Comparison of ENCODE assay signal across 1 cellular context in genomic region chr6:14640631-14641030, GRCh38.
A peak's percentile ranks its signal among the peaks of the same experiment; 100 is the strongest.
TF ChIP-seq lines count a peak whose summit lies in the region.

No MANE protein-coding gene starts in this region.

TF ChIP-seq in H1, 55 proteins besides CTCF, POLR2A, EP300 and RAD21:
- TF ChIP-seq YY1 (IDR thresholded peaks at IDR 0.05; ENCODE audit: low read depth, low read length) (0 out of 2 replicates have a peak, but pooled peaks have one; percentile 4), ASH2L (IDR thresholded peaks at IDR 0.05; ENCODE audit: low read length) (no peak)
